18 cellular contexts compared by ENCODE assay signal in the genomic region with DNA sequence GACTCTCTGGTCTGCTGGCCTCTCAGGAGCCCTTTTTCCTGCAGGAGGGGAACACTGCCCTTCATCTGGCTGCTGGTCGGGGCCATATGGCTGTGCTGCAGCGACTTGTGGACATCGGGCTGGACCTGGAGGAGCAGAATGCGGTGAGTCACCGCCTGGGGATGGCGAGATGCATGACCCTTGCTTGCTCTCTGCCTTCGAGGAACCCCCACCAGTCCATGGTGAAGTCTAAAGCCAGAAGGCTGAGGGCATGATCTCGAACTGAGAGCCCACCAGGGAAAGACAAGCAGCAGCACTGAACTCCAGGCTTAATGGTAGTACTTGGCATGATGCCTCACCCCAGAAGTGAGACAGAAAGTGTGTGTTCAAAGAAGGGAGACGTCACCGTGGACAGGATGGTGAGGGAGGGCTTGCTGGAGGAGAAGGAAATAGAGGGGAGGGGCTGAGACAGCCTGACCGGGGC. TPM values are rescaled to one million over a fixed set of nuclear protein-coding genes. Genes with fewer than 3 reads are reported as not detected.
A peak's percentile ranks its signal among the peaks of the same experiment; 100 is the strongest.
DNase-seq lines count a peak whose midpoint lies in the region; ATAC-seq, FAIRE-seq and TF ChIP-seq lines count a peak whose summit lies in the region.
"Had no signal": no experiment of that assay in that cellular context is flagged by ENCODE, and none has a peak within 500 bp of the region (broad histone marks: within the 10 kb centered on the region; RNA-seq: fewer than 3 reads in every experiment).

No MANE protein-coding gene starts in this region.

- H3K9me3 ChIP-seq in HepG2 (ENCODE audit: low read length) (no peaks in the 10 kb centered on the region), right lobe of liver (no peaks in the 10 kb centered on the region)
- H3K9me3 ChIP-seq: body of pancreas, upper lobe of left lung had no signal

- no peak for TF ChIP-seq POLR2A in HepG2 (IDR thresholded peaks at IDR 0.05; ENCODE audit: insufficient read depth in 1 of 2, low read depth in 2 of 2, low read length in 2 of 2)
- TF ChIP-seq POLR2A in right lobe of liver (IDR thresholded peaks at IDR 0.05), result no peak

- H3K4me2 ChIP-seq in HepG2 (ENCODE audit: low read depth, low read length), result peak overlapping the region; percentile 24; the same call in 1 of the 2 replicates

- H3K36me3 ChIP-seq in HepG2 (replicated peaks in 1 of 2; ENCODE audit: control insufficient read depth in 1 of 2, insufficient read depth in 2 of 2, low read length in 2 of 2), result no peaks in the 10 kb centered on the region
- H3K36me3 ChIP-seq in right lobe of liver, result no peaks in the 10 kb centered on the region

- ATAC-seq in HepG2, result peak; percentile 53
- no peak for ATAC-seq in right lobe of liver
- ATAC-seq in activated CD8-positive, alpha-beta memory T cell treated with anti-CD3 and anti-CD28 coated beads, Interleukin-2, amount 10 ng/mL, durations not matched to agents 7 days and 5 days, result no peak
- no peak for ATAC-seq in GM19035 (IDR thresholded peaks at IDR 0.05; ENCODE audit: unreplicated experiment)
- ATAC-seq: body of pancreas, T-cell had no signal

- no peaks in the 10 kb centered on the region for H3K27me3 Mint-ChIP-seq in activated CD8-positive, alpha-beta memory T cell treated with anti-CD3 and anti-CD28 coated beads, Interleukin-2, amount 10 ng/mL, durations not matched to agents 7 days and 5 days
- H3K27me3 Mint-ChIP-seq in immature natural killer cell (ENCODE audit: low read depth in 3 of 3), result peaks cover 0 to 3% (median 2%) of the 10 kb centered on the region in 3 donors
- H3K27me3 Mint-ChIP-seq: T-cell had no signal

- WGBS in HepG2 (ENCODE audit: low lambda C conversion rate), result under 1% methylated on average over 11 of the region's 11 CpGs
- WGBS in right lobe of liver (ENCODE audit: insufficient coverage, low coverage, low lambda C conversion rate, missing lambda C conversion rate), result 47% methylated on average over 6 of the region's 11 CpGs

- TF ChIP-seq EP300 in HepG2 (IDR thresholded peaks at IDR 0.05; ENCODE audit: low read depth in 2 of 2, low read length in 2 of 2), result no peak
- TF ChIP-seq EP300 in HepG2 (CRISPR knock-in tag; IDR thresholded peaks at IDR 0.05; ENCODE audit: borderline replicate concordance), result no peak

- no TSS peak for BruUV-seq in HepG2 (replicated peaks; lab: Mats Ljungman, UMichigan)

- no peak overlapping the region for H3K9ac ChIP-seq in HepG2 (ENCODE audit: insufficient read depth, low read depth, low read length)

- no peaks in the 10 kb centered on the region for H4K20me1 ChIP-seq in HepG2 (ENCODE audit: insufficient read depth, low read length)

- DNase-seq in HepG2 (ENCODE audit: low spot score), result no peak
- DNase-seq in right lobe of liver, result no peak
- peak; percentile 21 for DNase-seq in activated CD8-positive, alpha-beta memory T cell treated with anti-CD3 and anti-CD28 coated beads, Interleukin-2, amount 10 ng/mL, durations not matched to agents 7 days and 5 days
- DNase-seq in hepatic stellate cell (ENCODE audit: low spot score), result peak; percentile 66
- DNase-seq in T-helper 1 cell, result no peak
- no peak for DNase-seq in immature natural killer cell
- no peak for DNase-seq in stimulated activated CD4-positive, alpha-beta T cell treated with anti-CD3 and anti-CD28 coated beads, Interleukin-1b, Interleukin-23, amount 100 ng/mL, for 48 hours
- DNase-seq: ACHN; activated CD4-positive, alpha-beta T cell treated with anti-CD3 and anti-CD28 coated beads for 4 hours; body of pancreas; DMS 273 treated with DMSO at 0.1 percent for 48 hours; NCI-H2171; OCI-M1; T-cell; upper lobe of left lung had no signal

- in situ Hi-C loops in HepG2 (cut with HindIII; ENCODE audit: extremely low pct_ligation_motif_present, low pct_unique_long_range_greater_than_20kb), result no loop called here

- H3K9me3 Mint-ChIP-seq in activated CD8-positive, alpha-beta memory T cell treated with anti-CD3 and anti-CD28 coated beads, Interleukin-2, amount 10 ng/mL, durations not matched to agents 7 days and 5 days (ENCODE audit: low read depth), result no peaks in the 10 kb centered on the region
- H3K9me3 Mint-ChIP-seq in immature natural killer cell, result no peaks in the 10 kb centered on the region
- H3K9me3 Mint-ChIP-seq: activated T-helper 2 cell treated with anti-CD3 and anti-CD28 coated beads, Interferon-gamma antibody, Interleukin-2, Interleukin-4, amounts not matched to agents 10 μg/mL and 5 μg/mL and 100 μg/mL, durations not matched to agents 14 hours and 24 hours and 36 hours; T-cell had no signal

- peaks cover 13% of the 10 kb centered on the region for H3K4me1 ChIP-seq in HepG2 (ENCODE audit: insufficient read depth, low read length)
- H3K4me1 ChIP-seq in right lobe of liver, result no peaks in the 10 kb centered on the region
- H3K4me1 ChIP-seq: body of pancreas, upper lobe of left lung had no signal

- H3K4me3 ChIP-seq in HepG2 (replicated peaks in 1 of 3; ENCODE audit: insufficient read depth in 1 of 3, low read depth in 2 of 3, low read length in 3 of 3), result no peak overlapping the region
- no peak overlapping the region for H3K4me3 ChIP-seq in right lobe of liver
- H3K4me3 ChIP-seq: body of pancreas, upper lobe of left lung had no signal

- no peak overlapping the region for H3K27ac Mint-ChIP-seq in activated CD8-positive, alpha-beta memory T cell treated with anti-CD3 and anti-CD28 coated beads, Interleukin-2, amount 10 ng/mL, durations not matched to agents 7 days and 5 days
- H3K27ac Mint-ChIP-seq in immature natural killer cell, result no peak overlapping the region
- H3K27ac Mint-ChIP-seq: activated T-helper 2 cell treated with anti-CD3 and anti-CD28 coated beads, Interferon-gamma antibody, Interleukin-2, Interleukin-4, amounts not matched to agents 10 μg/mL and 5 μg/mL and 100 μg/mL, durations not matched to agents 14 hours and 24 hours and 36 hours; mesothelial cell of epicardium; T-cell had no signal

- no peak overlapping the region for H3K4me3 Mint-ChIP-seq in activated CD8-positive, alpha-beta memory T cell treated with anti-CD3 and anti-CD28 coated beads, Interleukin-2, amount 10 ng/mL, durations not matched to agents 7 days and 5 days
- H3K4me3 Mint-ChIP-seq in immature natural killer cell, result no peak overlapping the region
- H3K4me3 Mint-ChIP-seq: mesothelial cell of epicardium, T-cell had no signal

- H2AFZ ChIP-seq in HepG2 (ENCODE audit: low read length), result no peak overlapping the region

- H3K27me3 ChIP-seq in HepG2 (ENCODE audit: control insufficient read depth in 1 of 2, insufficient read depth in 2 of 2, low read length in 2 of 2), result peaks cover 1 to 30% of the 10 kb centered on the region in 2 experiments; a peak in 3 of 5 replicates
- H3K27me3 ChIP-seq in right lobe of liver, result no peaks in the 10 kb centered on the region
- H3K27me3 ChIP-seq: body of pancreas, upper lobe of left lung had no signal

- no peak for TF ChIP-seq RAD21 in HepG2 (CRISPR knock-in tag; IDR thresholded peaks at IDR 0.05)

- intact Hi-C loops in HepG2 (cut with micrococcal nuclease; ENCODE audit: unreplicated experiment) (no loop called here), right lobe of liver (cut with DNase I) (no loop called here)

- peaks cover 9% of the 10 kb centered on the region for H3K4me1 Mint-ChIP-seq in activated CD8-positive, alpha-beta memory T cell treated with anti-CD3 and anti-CD28 coated beads, Interleukin-2, amount 10 ng/mL, durations not matched to agents 7 days and 5 days
- peaks cover 3 to 10% of the 10 kb centered on the region in 2 donors for H3K4me1 Mint-ChIP-seq in immature natural killer cell
- H3K4me1 Mint-ChIP-seq: mesothelial cell of epicardium had no signal

- H3K36me3 Mint-ChIP-seq in activated CD8-positive, alpha-beta memory T cell treated with anti-CD3 and anti-CD28 coated beads, Interleukin-2, amount 10 ng/mL, durations not matched to agents 7 days and 5 days, result no peaks in the 10 kb centered on the region
- H3K36me3 Mint-ChIP-seq in immature natural killer cell, result peaks cover 7 to 21% (median 15%) of the 10 kb centered on the region in 3 donors
- H3K36me3 Mint-ChIP-seq: mesothelial cell of epicardium had no signal

- H3K79me2 ChIP-seq in HepG2 (ENCODE audit: insufficient read depth, low read length), result no peaks in the 10 kb centered on the region

- POLR2A ChIA-PET in HepG2 (lab: Yijun Ruan, JAX), result no interaction called here

- FAIRE-seq in HepG2 (lab: Jason Lieb, UNC), result no peak

- TF ChIP-seq CTCF in HepG2 (CRISPR knock-in tag; IDR thresholded peaks at IDR 0.05) (no peak), right lobe of liver (IDR thresholded peaks at IDR 0.05) (no peak)

- H3K27ac ChIP-seq in HepG2 (ENCODE audit: extremely low read length, insufficient read depth, low read length) (no peak overlapping the region), right lobe of liver (no peak overlapping the region)
- H3K27ac ChIP-seq: body of pancreas, upper lobe of left lung had no signal

- CTCF ChIA-PET in HepG2 (lab: Yijun Ruan, JAX; ENCODE audit: low intra/inter-chr PET ratio, low total read pairs), result no interaction called here
- CTCF ChIA-PET in activated CD8-positive, alpha-beta memory T cell treated with anti-CD3 and anti-CD28 coated beads, Interleukin-2, amount 10 ng/mL, durations not matched to agents 7 days and 5 days (lab: Charles Lee), result no interaction called here

RNA-seq across cellular contexts. Expression of a gene that starts 19.1 kb away (rescaled TPM):
- total RNA-seq in HepG2 (2016; rRNA removed; fragmentation: Illumina TruSeq; extraction: Trizol), result 0.11 TPM in 2 replicates
- total RNA-seq in HepG2 (2016; cell fraction: cytosol; rRNA removed; fragmentation: Illumina TruSeq; extraction: Trizol; ENCODE audit: low read depth), result not detected in 2 replicates
- total RNA-seq in HepG2 (2016; cell fraction: insoluble cytoplasmic fraction; rRNA removed; fragmentation: Illumina TruSeq; extraction: Trizol), result 0.09 TPM in 1 of 2 replicates, not detected in the other
- not detected in 2 replicates for total RNA-seq in HepG2 (2016; cell fraction: membrane; rRNA removed; fragmentation: Illumina TruSeq; extraction: Trizol)
- total RNA-seq in HepG2 (2016; cell fraction: nucleus; rRNA removed; fragmentation: Illumina TruSeq; extraction: Trizol), result not detected in 2 replicates
- polyA plus RNA-seq in HepG2 (2011; rRNA removed), result 0.17 and 0.48 TPM in 2 replicates
- polyA plus RNA-seq in HepG2 (2011; cell fraction: cytosol; rRNA removed), result 0.19 and 0.23 TPM in 2 replicates
- polyA plus RNA-seq in HepG2 (2011; cell fraction: nucleus; rRNA removed), result 1.3 and 1.5 TPM in 2 replicates
- polyA plus RNA-seq in HepG2 (2012), result 0.21 and 0.31 TPM in 2 replicates
- polyA plus RNA-seq in HepG2 (2016; cell fraction: cytosol; fragmentation: Illumina TruSeq; extraction: Trizol; ENCODE audit: low read depth), result not detected in 2 replicates
- polyA plus RNA-seq in HepG2 (2016; cell fraction: insoluble cytoplasmic fraction; fragmentation: Illumina TruSeq; extraction: Trizol; ENCODE audit: low read depth), result not detected in 2 replicates
- not detected in 2 replicates for polyA plus RNA-seq in HepG2 (2016; cell fraction: membrane; fragmentation: Illumina TruSeq; extraction: Trizol; ENCODE audit: low read depth)
- not detected in 2 replicates for polyA plus RNA-seq in HepG2 (2016; cell fraction: nucleus; fragmentation: Illumina TruSeq; extraction: Trizol; ENCODE audit: insufficient read depth, low read depth)
- 0.40 TPM in 2 replicates for polyA minus RNA-seq in HepG2 (2011; rRNA and poly(A)+ RNA removed; ENCODE audit: low replicate concordance)
- not detected in 2 replicates for polyA minus RNA-seq in HepG2 (2011; cell fraction: cytosol; rRNA and poly(A)+ RNA removed)
- polyA minus RNA-seq in HepG2 (2011; cell fraction: nucleus; rRNA and poly(A)+ RNA removed), result not detected in 2 replicates
- total RNA-seq in right lobe of liver, result 1 to 10 TPM in 1 of 6 experiments, under 1 TPM in 5; 0.29 to 1.1 (median 0.47) TPM
- 10 to 100 TPM; 13.4 to 24.4 TPM for total RNA-seq in activated CD8-positive, alpha-beta memory T cell treated with anti-CD3 and anti-CD28 coated beads, Interleukin-2, amount 10 ng/mL, durations not matched to agents 7 days and 5 days
- polyA plus RNA-seq in immature natural killer cell, result 1 to 10 TPM; 1.5 to 3.1 (median 2.3) TPM

RNA-seq across cellular contexts. Expression of a gene that starts 58.9 kb away (rescaled TPM):
- total RNA-seq in HepG2 (2016; rRNA removed; fragmentation: Illumina TruSeq; extraction: Trizol) (42.4 and 53.0 TPM in 2 replicates), right lobe of liver (10 to 100 TPM; 35.2 to 70.4 (median 52.2) TPM)
- total RNA-seq in HepG2 (2016; cell fraction: cytosol; rRNA removed; fragmentation: Illumina TruSeq; extraction: Trizol; ENCODE audit: low read depth), result 56.6 and 57.5 TPM in 2 replicates
- total RNA-seq in HepG2 (2016; cell fraction: insoluble cytoplasmic fraction; rRNA removed; fragmentation: Illumina TruSeq; extraction: Trizol), result 43.5 and 50.8 TPM in 2 replicates
- total RNA-seq in HepG2 (2016; cell fraction: membrane; rRNA removed; fragmentation: Illumina TruSeq; extraction: Trizol), result 111 and 115 TPM in 2 replicates
- 31.3 and 35.8 TPM in 2 replicates for total RNA-seq in HepG2 (2016; cell fraction: nucleus; rRNA removed; fragmentation: Illumina TruSeq; extraction: Trizol)
- polyA plus RNA-seq in HepG2 (2011; rRNA removed) (29.1 and 36.7 TPM in 2 replicates), immature natural killer cell (100 to 1,000 TPM; 112 to 198 (median 121) TPM)
- polyA plus RNA-seq in HepG2 (2011; cell fraction: cytosol; rRNA removed), result 41.8 and 47.6 TPM in 2 replicates
- 13.3 and 18.4 TPM in 2 replicates for polyA plus RNA-seq in HepG2 (2011; cell fraction: nucleus; rRNA removed)
- polyA plus RNA-seq in HepG2 (2012), result 33.1 and 45.9 TPM in 2 replicates
- 99.2 and 108 TPM in 2 replicates for polyA plus RNA-seq in HepG2 (2016; cell fraction: cytosol; fragmentation: Illumina TruSeq; extraction: Trizol; ENCODE audit: low read depth)
- polyA plus RNA-seq in HepG2 (2016; cell fraction: insoluble cytoplasmic fraction; fragmentation: Illumina TruSeq; extraction: Trizol; ENCODE audit: low read depth), result 81.6 and 86.6 TPM in 2 replicates
- polyA plus RNA-seq in HepG2 (2016; cell fraction: membrane; fragmentation: Illumina TruSeq; extraction: Trizol; ENCODE audit: low read depth), result 164 and 173 TPM in 2 replicates
- 60.9 and 72.5 TPM in 2 replicates for polyA plus RNA-seq in HepG2 (2016; cell fraction: nucleus; fragmentation: Illumina TruSeq; extraction: Trizol; ENCODE audit: insufficient read depth, low read depth)
- polyA minus RNA-seq in HepG2 (2011; rRNA and poly(A)+ RNA removed; ENCODE audit: low replicate concordance), result 29.3 and 66.6 TPM in 2 replicates
- polyA minus RNA-seq in HepG2 (2011; cell fraction: cytosol; rRNA and poly(A)+ RNA removed), result 21.4 and 25.0 TPM in 2 replicates
- 20.6 and 27.8 TPM in 2 replicates for polyA minus RNA-seq in HepG2 (2011; cell fraction: nucleus; rRNA and poly(A)+ RNA removed)
- 10 to 100 TPM; 56.0 to 60.4 TPM for total RNA-seq in activated CD8-positive, alpha-beta memory T cell treated with anti-CD3 and anti-CD28 coated beads, Interleukin-2, amount 10 ng/mL, durations not matched to agents 7 days and 5 days

Comparison
In these comparisons a context has a peak if more than half of its experiments do, and no peak if none do; other contexts are left out.
1. DNase-seq: peak in activated CD8-positive, alpha-beta memory T cell treated with anti-CD3 and anti-CD28 coated beads, Interleukin-2, amount 10 ng/mL, durations not matched to agents 7 days and 5 days (single experiment) and hepatic stellate cell (single experiment); none in HepG2 (single experiment), right lobe of liver (0 of 3), T-helper 1 cell (0 of 5), immature natural killer cell (0 of 3) and stimulated activated CD4-positive, alpha-beta T cell treated with anti-CD3 and anti-CD28 coated beads, Interleukin-1b, Interleukin-23, amount 100 ng/mL, for 48 hours (single experiment).
2. RNA of a gene that starts 19.1 kb away (total RNA-seq): 13.4 to 24.4 TPM in activated CD8-positive, alpha-beta memory T cell treated with anti-CD3 and anti-CD28 coated beads, Interleukin-2, amount 10 ng/mL, durations not matched to agents 7 days and 5 days; 0.29 to 1.1 TPM in right lobe of liver and 0.09 to 0.11 TPM in HepG2; every median in the first group is over 4 times any median in the second.